Comparison of ENCODE assay signal across 8 cellular contexts in the genomic region with DNA sequence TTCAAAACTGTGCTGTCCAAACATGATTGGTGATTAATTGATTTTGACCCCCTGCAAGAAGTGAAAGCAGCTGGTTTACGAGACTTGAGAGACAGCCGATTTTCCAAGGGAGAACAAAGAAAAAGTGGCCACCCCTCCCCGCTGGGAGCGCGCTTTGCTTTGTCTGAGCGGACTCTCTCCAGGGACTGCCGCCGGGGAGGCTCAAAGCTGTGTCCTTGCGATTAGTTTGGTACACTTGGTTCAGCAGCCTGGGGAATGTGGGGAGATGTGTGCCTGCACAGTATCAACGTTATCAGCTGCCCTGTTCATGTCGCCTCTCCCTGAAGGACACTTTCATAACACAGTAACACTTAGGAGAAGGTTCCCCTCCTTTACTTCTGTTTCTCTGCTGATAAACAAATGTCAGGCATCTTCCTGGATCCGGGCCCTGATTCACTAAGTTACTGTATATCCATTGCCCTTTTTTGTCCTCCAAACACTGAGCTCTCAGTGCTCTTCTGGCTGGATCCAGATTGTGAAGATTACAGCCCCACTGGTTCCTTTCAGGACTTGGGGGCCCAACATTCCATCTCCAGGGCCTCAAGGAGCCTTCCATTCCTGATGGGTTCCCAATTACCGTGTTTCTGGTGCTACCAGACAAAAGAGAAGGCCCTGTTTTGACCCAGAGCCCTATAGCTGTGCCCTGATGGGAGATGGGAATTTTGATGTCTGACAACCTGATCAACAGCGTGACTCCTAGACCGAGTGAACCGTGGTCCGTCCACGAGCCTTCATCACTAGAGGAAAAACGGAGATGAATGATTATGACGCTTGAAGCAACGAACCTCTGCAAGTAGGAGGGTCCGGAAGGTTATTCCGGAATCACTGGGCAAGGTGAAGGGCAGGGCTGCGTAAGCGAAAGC. TPM values are rescaled to one million over a fixed set of nuclear protein-coding genes. Genes with fewer than 3 reads are reported as not detected.
DNase-seq lines count a peak whose midpoint lies in the region; ATAC-seq and TF ChIP-seq lines count a peak whose summit lies in the region.

No MANE protein-coding gene starts in this region.

- no peak for TF ChIP-seq CTCF in CD8-positive, alpha-beta T cell (IDR thresholded peaks at IDR 0.05)
- peak; percentile 21; the same call in 1 of the 2 replicates for TF ChIP-seq CTCF in WERI-Rb-1 (IDR thresholded peaks at IDR 0.05; ENCODE audit: low read depth, low read length)
- TF ChIP-seq CTCF in osteoblast (IDR thresholded peaks at IDR 0.05; ENCODE audit: extremely low read depth, low read depth, low read length), result no peak
- TF ChIP-seq CTCF in foreskin keratinocyte (conservative IDR thresholded peaks at IDR 0.05), result no peak

- no peak overlapping the region for H3K27ac ChIP-seq in CD8-positive, alpha-beta T cell (ENCODE audit: low read depth, low read length)
- H3K27ac ChIP-seq in WERI-Rb-1 (peak overlapping the region; percentile 50), osteoblast (ENCODE audit: low read depth, low read length) (no peak overlapping the region), foreskin keratinocyte (no peak overlapping the region)

- no peaks in the 10 kb centered on the region for H3K27me3 ChIP-seq in CD8-positive, alpha-beta T cell (ENCODE audit: insufficient read depth, low read length)
- H3K27me3 ChIP-seq in WERI-Rb-1 (ENCODE audit: insufficient read depth, low read depth, severe bottlenecking) (no peaks in the 10 kb centered on the region), osteoblast (ENCODE audit: insufficient read depth, low read length) (no peaks in the 10 kb centered on the region), foreskin keratinocyte (peaks cover 1% of the 10 kb centered on the region)

- peak overlapping the region; percentile 81 for H2AFZ ChIP-seq in osteoblast (ENCODE audit: low read length)

- peak overlapping the region; percentile 39 for H3K4me2 ChIP-seq in osteoblast (ENCODE audit: insufficient read depth, low read length)

- intact Hi-C loops in CD8-positive, alpha-beta T cell (cut with DNase I, micrococcal nuclease), result no loop called here
- intact Hi-C loops in Right ventricle myocardium superior (cut with DNase I), result loop anchor here (5.0 kb wide), 1 partner anchor 101 kb away; a partner anchor contains a TSS

- no peak for ATAC-seq in CD8-positive, alpha-beta T cell
- ATAC-seq in Right ventricle myocardium superior (ENCODE audit: poor library complexity) (peak; percentile 81), foreskin keratinocyte (no peak)

- H3K4me1 ChIP-seq in CD8-positive, alpha-beta T cell (ENCODE audit: insufficient read depth, low read length), result peaks cover 8% of the 10 kb centered on the region
- peaks cover 6% of the 10 kb centered on the region for H3K4me1 ChIP-seq in osteoblast (ENCODE audit: insufficient read depth, low read length)
- no peaks in the 10 kb centered on the region for H3K4me1 ChIP-seq in foreskin keratinocyte

- POLR2A ChIA-PET in CD8-positive, alpha-beta T cell (lab: Charles Lee), result interaction anchor here (1.3 to 2.7 kb wide), 2 partner anchors 45 to 102 kb away, joined by 3 to 18 read pairs; a partner anchor contains a TSS

- H3K36me3 ChIP-seq in CD8-positive, alpha-beta T cell (ENCODE audit: insufficient read depth, low read length), result no peaks in the 10 kb centered on the region
- H3K36me3 ChIP-seq in WERI-Rb-1 (no peaks in the 10 kb centered on the region), osteoblast (ENCODE audit: insufficient read depth, low read length) (no peaks in the 10 kb centered on the region)

- H3K36me3 Mint-ChIP-seq in CD8-positive, alpha-beta T cell, result no peaks in the 10 kb centered on the region

- H3K27ac Mint-ChIP-seq in CD8-positive, alpha-beta T cell, result no peak overlapping the region

- H3K27me3 Mint-ChIP-seq in CD8-positive, alpha-beta T cell (ENCODE audit: low read depth), result no peaks in the 10 kb centered on the region

- H3K4me3 ChIP-seq in CD8-positive, alpha-beta T cell (ENCODE audit: low read depth, low read length), result no peak overlapping the region
- H3K4me3 ChIP-seq in WERI-Rb-1 (ENCODE audit: low read depth, low read length), result peak overlapping the region; percentile 34
- H3K4me3 ChIP-seq in osteoblast (ENCODE audit: insufficient read depth, low read length), result peak overlapping the region; percentile 32

- H3K9me3 Mint-ChIP-seq in CD8-positive, alpha-beta T cell, result no peaks in the 10 kb centered on the region

- H3K4me1 Mint-ChIP-seq in CD8-positive, alpha-beta T cell (ENCODE audit: low read depth), result peaks cover 10% of the 10 kb centered on the region

- H3K79me2 ChIP-seq in osteoblast (ENCODE audit: insufficient read depth, low read length), result no peaks in the 10 kb centered on the region

- no peak for DNase-seq in CD8-positive, alpha-beta T cell
- peak; percentile 56 for DNase-seq in NCI-H1105 (lab: John Stamatoyannopoulos, UW)
- DNase-seq in WERI-Rb-1, result peak; percentile 80
- DNase-seq in Right ventricle myocardium superior, result peak; percentile 81
- no peak for DNase-seq in osteoblast (ENCODE audit: insufficient read length, low spot score, missing footprints)
- DNase-seq in foreskin keratinocyte, result no peak
- DNase-seq in SW480 (ENCODE audit: low spot score), result no peak
- DNase-seq in stimulated activated CD4-positive, alpha-beta T cell treated with anti-CD3 and anti-CD28 coated beads, Interleukin-15, amount 100 ng/mL, for 24 hours, result no peak

- CTCF ChIA-PET in CD8-positive, alpha-beta T cell (lab: Charles Lee), result interaction anchor here (1.2 to 5.2 kb wide), 4 partner anchors 9 to 162 kb away, joined by 3 to 38 read pairs (median 5); a partner anchor contains a TSS

- peak overlapping the region; percentile 69 for H3K4me3 Mint-ChIP-seq in CD8-positive, alpha-beta T cell

- no peaks in the 10 kb centered on the region for H3K9me3 ChIP-seq in CD8-positive, alpha-beta T cell (ENCODE audit: low read length)
- H3K9me3 ChIP-seq in WERI-Rb-1 (ENCODE audit: severe bottlenecking) (no peaks in the 10 kb centered on the region), osteoblast (ENCODE audit: low read depth, low read length) (no peaks in the 10 kb centered on the region)

- H4K20me1 ChIP-seq in osteoblast (ENCODE audit: insufficient read depth, low read length), result no peaks in the 10 kb centered on the region

RNA-seq across cellular contexts. Expression of a gene that starts 31.7 kb away (rescaled TPM):
- total RNA-seq in CD8-positive, alpha-beta T cell, result 10 to 100 TPM; 25.5 to 30.7 TPM
- total RNA-seq in Right ventricle myocardium superior, result 50.9 TPM
- 307 and 321 TPM in 2 replicates for total RNA-seq in osteoblast
- total RNA-seq in foreskin keratinocyte, result 1,116 and 1,321 TPM in 2 replicates
- polyA plus RNA-seq in foreskin keratinocyte, result 1,211 and 1,475 TPM in 2 replicates

RNA-seq across cellular contexts. Expression of a gene that starts 44.3 kb away (rescaled TPM):
- total RNA-seq in CD8-positive, alpha-beta T cell, result 100 to 1,000 TPM; 209 to 225 TPM
- total RNA-seq in Right ventricle myocardium superior (88.1 TPM), osteoblast (478 and 491 TPM in 2 replicates), foreskin keratinocyte (113 and 273 TPM in 2 replicates)
- 117 and 269 TPM in 2 replicates for polyA plus RNA-seq in foreskin keratinocyte

Comparison
In these comparisons a context has a peak if more than half of its experiments do, and no peak if none do; other contexts are left out.
1. DNase-seq: peak in NCI-H1105 (single experiment), WERI-Rb-1 (single experiment) and Right ventricle myocardium superior (single experiment); none in CD8-positive, alpha-beta T cell (0 of 7), osteoblast (single experiment), foreskin keratinocyte (0 of 2), SW480 (single experiment) and stimulated activated CD4-positive, alpha-beta T cell treated with anti-CD3 and anti-CD28 coated beads, Interleukin-15, amount 100 ng/mL, for 24 hours (single experiment).